ENCODE assay signal across 26 cellular contexts in the genomic region with DNA sequence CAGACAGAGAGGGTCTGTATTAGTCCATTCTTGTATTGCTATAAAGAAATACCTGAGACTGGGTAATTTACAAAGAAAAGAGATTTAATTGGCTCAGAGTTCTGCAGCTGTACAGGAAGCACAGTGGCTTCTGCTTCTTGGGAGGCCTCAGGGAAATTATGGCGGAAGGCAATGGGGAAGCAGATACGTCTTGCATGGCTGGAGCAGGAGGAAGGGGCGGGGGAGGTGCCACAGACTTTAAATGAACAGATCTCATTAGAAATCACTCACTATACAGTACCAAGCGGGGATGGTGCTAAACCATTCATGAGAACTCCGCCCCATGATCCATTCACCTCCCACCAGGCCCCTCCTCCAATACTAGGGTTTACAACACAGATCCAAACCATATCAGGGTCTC. TPM values are rescaled to one million over a fixed set of nuclear protein-coding genes. Genes with fewer than 3 reads are reported as not detected.
DNase-seq lines count a peak whose midpoint lies in the region; ATAC-seq and TF ChIP-seq lines count a peak whose summit lies in the region.
"Had no signal": no experiment of that assay in that cellular context is flagged by ENCODE, and none has a peak within 500 bp of the region (broad histone marks: within the 10 kb centered on the region; RNA-seq: fewer than 3 reads in every experiment).

No MANE protein-coding gene starts in this region.

- peaks cover 49 to 71% (median 64%) of the 10 kb centered on the region in 10 experiments for H3K4me1 ChIP-seq in BLaER1 treated with 17β-estradiol and CSF1 and Interleukin-3, amounts not matched to agents 10 nM and 100 nM
- H3K4me1 ChIP-seq in lower lobe of right lung (peaks cover 8% of the 10 kb centered on the region), ovary (ENCODE audit: insufficient read depth) (no peaks in the 10 kb centered on the region)

- H3K9me3 ChIP-seq in BLaER1 treated with 17β-estradiol and CSF1 and Interleukin-3, amounts not matched to agents 10 nM and 100 nM (replicated peaks in 1 of 11) = 0 out of 22 replicates have a peak, but pooled peaks cover 0 to 4% (median 0%) of the 10 kb centered on the region in 11 experiments
- no peaks in the 10 kb centered on the region for H3K9me3 ChIP-seq in lower lobe of right lung
- no peaks in the 10 kb centered on the region for H3K9me3 ChIP-seq in ovary
- H3K9me3 ChIP-seq: HAP-1, MG63, tibial nerve had no signal

- peak overlapping the region; percentile 72 to 93 (median 83) for H3K4me2 ChIP-seq in BLaER1 treated with 17β-estradiol and CSF1 and Interleukin-3, amounts not matched to agents 10 nM and 100 nM

- DNase-seq in HL-60 (ENCODE audit: low read depth in 1 of 2, low spot score in 1 of 2) (peak; percentile 54 to 80), SK-N-DZ (ENCODE audit: low spot score) (peak; percentile 21), lower lobe of right lung (peak; percentile 47), NCI-H128 (lab: John Stamatoyannopoulos, UW; ENCODE audit: unreplicated experiment) (no peak), hepatic stellate cell (ENCODE audit: low spot score) (no peak), ovary (no peak), cerebellum (ENCODE audit: low spot score) (no peak)
- DNase-seq: activated CD4-positive, alpha-beta T cell treated with anti-CD3 and anti-CD28 coated beads for 48 hours; activated CD8-positive, alpha-beta memory T cell treated with anti-CD3 and anti-CD28 coated beads, Interleukin-2, amount 10 ng/mL, durations not matched to agents 7 days and 5 days; activated naive CD8-positive, alpha-beta T cell treated with anti-CD3 and anti-CD28 coated beads for 36 hours; effector memory CD4-positive, alpha-beta T cell; MG63; NCI-H1694 treated with DMSO at 0.1 percent for 48 hours; NCI-H226; posterior cingulate gyrus; stimulated activated CD4-positive, alpha-beta T cell treated with anti-CD3 and anti-CD28 coated beads, Interleukin-2, amount 100 ng/mL, for 24 hours had no signal

- H4K20me1 ChIP-seq in BLaER1 treated with 17β-estradiol and CSF1 and Interleukin-3, amounts not matched to agents 10 nM and 100 nM = peaks cover under 1 to 12% (median 7%) of the 10 kb centered on the region in 11 experiments; a peak in 14 of 22 replicates

- no peaks in the 10 kb centered on the region for H3K27me3 ChIP-seq in BLaER1 treated with 17β-estradiol and CSF1 and Interleukin-3, amounts not matched to agents 10 nM and 100 nM
- H3K27me3 ChIP-seq in HL-60 (ENCODE audit: insufficient read depth, poor library complexity, severe bottlenecking) (no peaks in the 10 kb centered on the region), lower lobe of right lung (ENCODE audit: low read depth) (peaks cover 4% of the 10 kb centered on the region), ovary (no peaks in the 10 kb centered on the region)
- H3K27me3 ChIP-seq: MG63, tibial nerve had no signal

- no peak for TF ChIP-seq CTCF in HL-60 (IDR thresholded peaks at IDR 0.05; ENCODE audit: insufficient read depth, low read length)
- no peak for TF ChIP-seq CTCF in lower lobe of right lung (IDR thresholded peaks at IDR 0.05)
- TF ChIP-seq CTCF in ovary (IDR thresholded peaks at IDR 0.05) = no peak

- H3K9ac ChIP-seq in BLaER1 treated with 17β-estradiol and CSF1 and Interleukin-3, amounts not matched to agents 10 nM and 100 nM = peak overlapping the region in 8 of 11 experiments; percentile 24 to 61 (median 50); a peak in 13 of 22 replicates

- peak overlapping the region; percentile 31 to 85 (median 77); a peak in 21 of 22 replicates for H3K27ac ChIP-seq in BLaER1 treated with 17β-estradiol and CSF1 and Interleukin-3, amounts not matched to agents 10 nM and 100 nM
- H3K27ac ChIP-seq in HL-60 (replicated peaks) (peak overlapping the region; percentile 58), lower lobe of right lung (no peak overlapping the region), ovary (no peak overlapping the region)
- H3K27ac ChIP-seq: tibial nerve had no signal

- ATAC-seq in lower lobe of right lung = no peak
- ATAC-seq: activated CD8-positive, alpha-beta memory T cell treated with anti-CD3 and anti-CD28 coated beads, Interleukin-2, amount 10 ng/mL, durations not matched to agents 7 days and 5 days; esophagus mucosa; natural killer cell treated with Interleukin-12 subunit alpha and Interleukin-12 subunit beta and Interleukin-15 and Interleukin-18, amount 100 ng/mL, for 72 hours; SK-N-SH treated with all-trans-retinoic acid at 6 μM for 48 hours had no signal

- intact Hi-C loops in lower lobe of right lung (cut with DNase I) (no loop called here), ovary (cut with DNase I) (loop anchor here in 1 of 4 donors (5.0 kb wide), 1 partner anchor 127 kb away; the partner anchor contains the start of gene ATP6V1F)

- H3K36me3 ChIP-seq in BLaER1 treated with 17β-estradiol and CSF1 and Interleukin-3, amounts not matched to agents 10 nM and 100 nM = no peaks in the 10 kb centered on the region
- H3K36me3 ChIP-seq in lower lobe of right lung = no peaks in the 10 kb centered on the region
- H3K36me3 ChIP-seq in ovary = no peaks in the 10 kb centered on the region
- H3K36me3 ChIP-seq: HAP-1, tibial nerve had no signal

- 87 to 88% (median 88%) methylated on average over 5 of the region's 5 CpGs for WGBS in ovary, 3 donors

- TF ChIP-seq EP300 in ovary (IDR thresholded peaks at IDR 0.05) = no peak

- no peak for TF ChIP-seq POLR2A in ovary (IDR thresholded peaks at IDR 0.05)

- peak overlapping the region in 6 of 10 experiments; percentile 12 to 47 (median 24); a peak in 10 of 20 replicates for H3K4me3 ChIP-seq in BLaER1 treated with 17β-estradiol and CSF1 and Interleukin-3, amounts not matched to agents 10 nM and 100 nM
- H3K4me3 ChIP-seq in HL-60 (replicated peaks; ENCODE audit: insufficient read depth, low read length) (no peak overlapping the region), lower lobe of right lung (no peak overlapping the region), ovary (no peak overlapping the region)
- H3K4me3 ChIP-seq: HAP-1, MG63, tibial nerve had no signal

RNA-seq across cellular contexts. Expression of gene CALU, which starts 3.7 kb away (rescaled TPM):
- 147 and 157 TPM in 2 replicates for polyA plus RNA-seq in SK-N-DZ (2014; cell fraction: cytosol; rRNA removed)
- 52.2 and 58.9 TPM in 2 replicates for polyA plus RNA-seq in SK-N-DZ (2014; cell fraction: nucleus; rRNA removed)
- total RNA-seq in lower lobe of right lung = 84.6 TPM
- total RNA-seq in ovary = 100 to 1,000 TPM in 2 of 7 donors, 10 to 100 TPM in 5; 48.9 to 110 (median 71.0) TPM
- 100 to 1,000 TPM in 1 of 2 donors, 10 to 100 TPM in 1; 38.9 to 187 TPM for polyA plus RNA-seq in ovary
- 44.6 TPM for total RNA-seq in cerebellum

RNA-seq across cellular contexts. Expression of gene OPN1SW, which starts 40.2 kb away (rescaled TPM):
- polyA plus RNA-seq in SK-N-DZ (2014; cell fraction: cytosol; rRNA removed) = not detected in 2 replicates
- not detected in 2 replicates for polyA plus RNA-seq in SK-N-DZ (2014; cell fraction: nucleus; rRNA removed)
- total RNA-seq in lower lobe of right lung (not detected), ovary (not detected), cerebellum (0.45 TPM)
- polyA plus RNA-seq in ovary = not detected
- total RNA-seq: activated CD8-positive, alpha-beta memory T cell treated with anti-CD3 and anti-CD28 coated beads, Interleukin-2, amount 10 ng/mL, durations not matched to agents 7 days and 5 days; activated naive CD8-positive, alpha-beta T cell treated with anti-CD3 and anti-CD28 coated beads for 36 hours; chondrocyte; Daoy; esophagus mucosa; frontal cortex; natural killer cell treated with Interleukin-12 subunit alpha and Interleukin-12 subunit beta and Interleukin-15 and Interleukin-18, amount 100 ng/mL, for 72 hours; skeletal muscle tissue; tibial nerve had no signal

RNA-seq across cellular contexts. Expression of gene CCDC136, which starts 56.3 kb away (rescaled TPM):
- polyA plus RNA-seq in SK-N-DZ (2014; cell fraction: cytosol; rRNA removed) = 27.4 and 29.5 TPM in 2 replicates
- polyA plus RNA-seq in SK-N-DZ (2014; cell fraction: nucleus; rRNA removed) = 93.0 and 152 TPM in 2 replicates
- 3.0 TPM for total RNA-seq in lower lobe of right lung
- 10 to 100 TPM in 1 of 7 donors, 1 to 10 TPM in 6; 2.4 to 14.0 (median 5.9) TPM for total RNA-seq in ovary
- 1 to 10 TPM; 3.4 to 4.4 TPM for polyA plus RNA-seq in ovary
- 79.1 TPM for total RNA-seq in cerebellum

Comparison
In these comparisons a context has a peak if more than half of its experiments do, and no peak if none do; other contexts are left out.
1. H3K27ac ChIP-seq: peak in BLaER1 treated with 17β-estradiol and CSF1 and Interleukin-3, amounts not matched to agents 10 nM and 100 nM (11 of 11) and HL-60 (single experiment); none in lower lobe of right lung (single experiment) and ovary (0 of 2).
2. H3K4me3 ChIP-seq: peak in BLaER1 treated with 17β-estradiol and CSF1 and Interleukin-3, amounts not matched to agents 10 nM and 100 nM (6 of 10); none in HL-60 (single experiment), lower lobe of right lung (single experiment) and ovary (single experiment).
3. DNase-seq: peak in HL-60 (2 of 2), SK-N-DZ (single experiment) and lower lobe of right lung (single experiment); none in NCI-H128 (single experiment), hepatic stellate cell (single experiment), ovary (0 of 5) and cerebellum (single experiment).